ENCODE assay signal across 10 cellular contexts in genomic region chr9:130848514-130848913, GRCh38. TPM values are rescaled to one million over a fixed set of nuclear protein-coding genes. Genes with fewer than 3 reads are reported as not detected.
DNase-seq lines count a peak whose midpoint lies in the region; ATAC-seq and TF ChIP-seq lines count a peak whose summit lies in the region.
"Not testable (repeated sequence)": the region's sequence is repeated elsewhere in the genome, so short reads cannot be mapped to it uniquely, and the experiment has no call there.
"Had no signal": no experiment of that assay in that cellular context is flagged by ENCODE, and none has a peak within 500 bp of the region (broad histone marks: within the 10 kb centered on the region; RNA-seq: fewer than 3 reads in every experiment).

No MANE protein-coding gene starts in this region.

- not testable (repeated sequence) for H3K36me3 ChIP-seq in SK-N-MC (ENCODE audit: insufficient read depth, low read length); colonic mucosa; fibroblast of lung (ENCODE audit: control insufficient read depth, insufficient read depth, low read length); right lobe of liver; parathyroid adenoma (ENCODE audit: control insufficient read depth, insufficient read depth, low read length); smooth muscle cell (ENCODE audit: low read depth); transverse colon

- H3K4me2 ChIP-seq in fibroblast of lung (ENCODE audit: extremely low read depth, insufficient read depth, low read length) (peak overlapping the region; percentile 58), smooth muscle cell (peak overlapping the region; percentile 40)
- not testable (repeated sequence) for H3K4me2 ChIP-seq in parathyroid adenoma (ENCODE audit: low read length)

- not testable (repeated sequence) for H4K20me1 ChIP-seq in fibroblast of lung (ENCODE audit: control insufficient read depth, extremely low read depth, insufficient read depth, low read length)
- peaks cover 91% of the 10 kb centered on the region for H4K20me1 ChIP-seq in smooth muscle cell (ENCODE audit: low read depth)

- ATAC-seq in right lobe of liver, result not testable (repeated sequence)

- 97% methylated on average over 8 of the region's 8 CpGs for WGBS in right lobe of liver (ENCODE audit: insufficient coverage, low coverage, low lambda C conversion rate, missing lambda C conversion rate)
- WGBS in smooth muscle cell (ENCODE audit: low lambda C conversion rate), result 97% methylated on average over 8 of the region's 8 CpGs
- 90 to 97% methylated on average over 7 to 8 of the region's 8 CpGs for WGBS in transverse colon (ENCODE audit: low coverage in 1 of 2), 2 donors

- intact Hi-C loops in colonic mucosa (cut with DNase I); right lobe of liver (cut with DNase I): not testable (repeated sequence)
- intact Hi-C loops in transverse colon (cut with DNase I; ENCODE audit: low total_unique reads), result loop anchor here (5.0 kb wide), 1 partner anchor 66 kb away; no protein-coding TSS in a partner anchor

- H3K4me1 ChIP-seq in colonic mucosa, result not testable (repeated sequence)
- H3K4me1 ChIP-seq in fibroblast of lung (ENCODE audit: control insufficient read depth, extremely low read depth, insufficient read depth, low read length), result peaks cover 33% of the 10 kb centered on the region
- peaks cover 0 to 19% (median 0%) of the 10 kb centered on the region in 4 donors for H3K4me1 ChIP-seq in right lobe of liver
- peaks cover 16% of the 10 kb centered on the region for H3K4me1 ChIP-seq in parathyroid adenoma
- H3K4me1 ChIP-seq in smooth muscle cell (ENCODE audit: low read depth), result peaks cover 27% of the 10 kb centered on the region
- peaks cover 6 to 83% (median 42%) of the 10 kb centered on the region in 4 donors for H3K4me1 ChIP-seq in transverse colon

- TF ChIP-seq POLR2A in right lobe of liver (IDR thresholded peaks at IDR 0.05); transverse colon (IDR thresholded peaks at IDR 0.05): not testable (repeated sequence)

- not testable (repeated sequence) for DNase-seq in AG04450 (ENCODE audit: low read depth, low spot score); SK-N-MC (ENCODE audit: low read depth, low spot score); colonic mucosa; fibroblast of lung (ENCODE audit: low read depth in 2 of 2); right lobe of liver; smooth muscle cell (lab: John Stamatoyannopoulos, UW; ENCODE audit: unreplicated experiment); transverse colon

- CTCF ChIA-PET in AG04450 (lab: Charles Lee), result interaction anchor here (0.6 to 1.0 kb wide), 5 partner anchors 17 to 150 kb away, joined by 3 to 9 read pairs (median 4); no protein-coding TSS in a partner anchor

- not testable (repeated sequence) for H3K9me3 ChIP-seq in AG04450 (ENCODE audit: control insufficient read depth, insufficient read depth, low read length); SK-N-MC (ENCODE audit: low read depth, low read length); colonic mucosa; fibroblast of lung (ENCODE audit: control insufficient read depth, insufficient read depth, low read depth, low read length); right lobe of liver; parathyroid adenoma (ENCODE audit: control insufficient read depth, low read length); smooth muscle cell (replicated peaks; ENCODE audit: low read depth); transverse colon

- POLR2A ChIA-PET in AG04450 (lab: Yijun Ruan, JAX), result not testable (repeated sequence)

- TF ChIP-seq EP300 in transverse colon (IDR thresholded peaks at IDR 0.05; ENCODE audit: low read depth), result not testable (repeated sequence)

- H3K4me3 ChIP-seq in AG04450 (ENCODE audit: low read depth, low read length); SK-N-MC; colonic mucosa; fibroblast of lung (replicated peaks in 1 of 4; ENCODE audit: control extremely low read depth in 1 of 4, insufficient read depth in 1 of 4, low read depth in 3 of 4, low read length in 4 of 4); right lobe of liver; parathyroid adenoma (ENCODE audit: low read depth, low read length); smooth muscle cell; transverse colon: not testable (repeated sequence)

- peaks cover 71% of the 10 kb centered on the region for H3K79me2 ChIP-seq in fibroblast of lung (ENCODE audit: control insufficient read depth, insufficient read depth, low read length)
- peaks cover 14% of the 10 kb centered on the region for H3K79me2 ChIP-seq in parathyroid adenoma
- peaks cover 73% of the 10 kb centered on the region for H3K79me2 ChIP-seq in smooth muscle cell (ENCODE audit: low read depth)

- not testable (repeated sequence) for H2AFZ ChIP-seq in fibroblast of lung (ENCODE audit: low read length); parathyroid adenoma; smooth muscle cell (ENCODE audit: low read depth)

- H3K27me3 ChIP-seq in AG04450 (ENCODE audit: control insufficient read depth, insufficient read depth, low read length); colonic mucosa; fibroblast of lung (ENCODE audit: control insufficient read depth, insufficient read depth, low read length); right lobe of liver; parathyroid adenoma (ENCODE audit: control insufficient read depth, insufficient read depth, low read length); smooth muscle cell (ENCODE audit: low read depth); transverse colon: not testable (repeated sequence)

- TF ChIP-seq CTCF in AG04450 (IDR thresholded peaks at IDR 0.05; ENCODE audit: low read depth, low read length); colonic mucosa (IDR thresholded peaks at IDR 0.05); fibroblast of lung (conservative IDR thresholded peaks at IDR 0.05 in 1 of 2, IDR thresholded peaks at IDR 0.05 in 1 of 2; ENCODE audit: low read depth in 1 of 2, low read length in 2 of 2); right lobe of liver (IDR thresholded peaks at IDR 0.05); parathyroid adenoma (IDR thresholded peaks at IDR 0.05); smooth muscle cell (IDR thresholded peaks at IDR 0.05; ENCODE audit: borderline replicate concordance, insufficient read depth, poor library complexity, severe bottlenecking); transverse colon (IDR thresholded peaks at IDR 0.05): not testable (repeated sequence)

- not testable (repeated sequence) for H3K9ac ChIP-seq in SK-N-MC (ENCODE audit: insufficient read length); colonic mucosa (ENCODE audit: low read depth in 2 of 2, low read length in 2 of 2); fibroblast of lung (ENCODE audit: insufficient read depth, low read length); parathyroid adenoma; smooth muscle cell (ENCODE audit: low read depth)

- in situ Hi-C loops in transverse colon (cut with MboI; ENCODE audit: low pct_ligation_motif_present in 1 of 4, low pct_unique_long_range_greater_than_20kb in 1 of 4, low sequenced_read_pairs in 3 of 4), result not testable (repeated sequence)

- peaks cover 56% of the 10 kb centered on the region for H3F3A ChIP-seq in smooth muscle cell (ENCODE audit: low read depth)

- H3K27ac ChIP-seq in AG04450 (ENCODE audit: low read depth, low read length) (peak overlapping the region; percentile 81), SK-N-MC (peak overlapping the region; percentile 97), colonic mucosa (peak overlapping the region; percentile 75), fibroblast of lung (ENCODE audit: insufficient read depth, low read length) (peak overlapping the region; percentile 99), right lobe of liver (peak overlapping the region; percentile 5 to 83 (median 52)), parathyroid adenoma (peak overlapping the region; percentile 76), smooth muscle cell (ENCODE audit: low read depth) (peak overlapping the region; percentile 100), transverse colon (peak overlapping the region; percentile 94 to 99 (median 97))

RNA-seq across cellular contexts. Expression of gene ABL1, which starts 13.5 kb away (rescaled TPM):
- 37.5 and 51.3 TPM in 2 replicates for polyA plus RNA-seq in AG04450 (2011; rRNA removed)
- polyA minus RNA-seq in AG04450 (2011; rRNA and poly(A)+ RNA removed), result 81.5 and 92.0 TPM in 2 replicates
- total RNA-seq in colonic mucosa, result 10 to 100 TPM; 86.0 to 97.9 TPM
- total RNA-seq in fibroblast of lung, result 47.8 and 65.4 TPM in 2 replicates
- polyA plus RNA-seq in fibroblast of lung, result 44.3 and 46.6 TPM in 2 replicates
- 61.9 and 70.2 TPM in 2 replicates for polyA plus RNA-seq in fibroblast of lung (2012)
- 142 and 174 TPM in 2 replicates for polyA minus RNA-seq in fibroblast of lung (ENCODE audit: low replicate concordance)
- total RNA-seq in right lobe of liver, result 10 to 100 TPM; 17.0 to 25.8 (median 18.8) TPM
- 38.2 TPM in 2 replicates for total RNA-seq in smooth muscle cell
- 50.6 and 51.0 TPM in 2 replicates for polyA plus RNA-seq in smooth muscle cell
- total RNA-seq in transverse colon, result 10 to 100 TPM; 66.9 to 97.1 (median 81.8) TPM

RNA-seq across cellular contexts. Expression of gene QRFP, which starts 48.1 kb away (rescaled TPM):
- not detected in 2 replicates for polyA plus RNA-seq in AG04450 (2011; rRNA removed)
- not detected in 2 replicates for polyA minus RNA-seq in AG04450 (2011; rRNA and poly(A)+ RNA removed)
- under 1 TPM in 1 of 2 donors, not detected in 1; 0.77 TPM for total RNA-seq in colonic mucosa
- total RNA-seq in fibroblast of lung, result not detected in 2 replicates
- not detected in 2 replicates for polyA plus RNA-seq in fibroblast of lung
- polyA plus RNA-seq in fibroblast of lung (2012), result 0.17 and 0.40 TPM in 2 replicates
- polyA minus RNA-seq in fibroblast of lung (ENCODE audit: low replicate concordance), result not detected in 2 replicates
- 1 to 10 TPM in 1 of 6 experiments, not detected in 5; 3.3 TPM for total RNA-seq in right lobe of liver
- not detected in 2 replicates for total RNA-seq in smooth muscle cell
- polyA plus RNA-seq in smooth muscle cell, result 0.15 and 0.24 TPM in 2 replicates
- total RNA-seq in transverse colon, result not detected
- total RNA-seq: CD4-positive, CD25-positive, alpha-beta regulatory T cell; H4 had no signal
- polyA plus RNA-seq: CD4-positive, CD25-positive, alpha-beta regulatory T cell had no signal
